ENCODE assay signal across 8 cellular contexts in genomic region chr18:36688020-36688965, GRCh38.
A peak's percentile ranks its signal among the peaks of the same experiment; 100 is the strongest.
DNase-seq lines count a peak whose midpoint lies in the region; ATAC-seq and TF ChIP-seq lines count a peak whose summit lies in the region.

No MANE protein-coding gene starts in this region.

- peak; percentile 94 for TF ChIP-seq CTCF in AG09309 (IDR thresholded peaks at IDR 0.05; ENCODE audit: control insufficient read depth, insufficient read depth, low read depth, low read length, missing control alignments)
- TF ChIP-seq CTCF in GM12874 (IDR thresholded peaks at IDR 0.05; ENCODE audit: insufficient read depth, low read depth, low read length) = peak; percentile 83

- ATAC-seq in HG03378 (IDR thresholded peaks at IDR 0.05; ENCODE audit: unreplicated experiment) = peak; percentile 63
- no peak for ATAC-seq in GM19452 (IDR thresholded peaks at IDR 0.05; ENCODE audit: unreplicated experiment)

- DNase-seq in AG09309 (ENCODE audit: low read depth) (no peak), NCI-H774 (lab: John Stamatoyannopoulos, UW) (peak; percentile 44), germinal center (ENCODE audit: low spot score) (peak; percentile 71), posterior cingulate gyrus (peak in 7 of 10 donors; percentile 55 to 87 (median 62))
- DNase-seq in activated naive CD4-positive, alpha-beta T cell treated with Interleukin-2 at 50 U/mL for 16 hours = peak; percentile 42

- intact Hi-C loops in posterior cingulate gyrus (cut with DNase I) = loop anchor here (1.0 to 2.0 kb wide), 2 partner anchors 69 to 121 kb away; no protein-coding TSS in a partner anchor

- no peak overlapping the region for H3K4me3 ChIP-seq in AG09309 (ENCODE audit: control insufficient read depth, low read depth, low read length)
